Comparison of ENCODE assay signal across 12 cellular contexts in genomic region chr5:10578869-10579268, GRCh38. TPM values are rescaled to one million over a fixed set of nuclear protein-coding genes. Genes with fewer than 3 reads are reported as not detected.
A peak's percentile ranks its signal among the peaks of the same experiment; 100 is the strongest.
DNase-seq lines count a peak whose midpoint lies in the region; ATAC-seq and TF ChIP-seq lines count a peak whose summit lies in the region.
"Had no signal": no experiment of that assay in that cellular context is flagged by ENCODE, and none has a peak within 500 bp of the region (broad histone marks: within the 10 kb centered on the region; RNA-seq: fewer than 3 reads in every experiment).

No MANE protein-coding gene starts in this region.

- no peaks in the 10 kb centered on the region for H3K27me3 Mint-ChIP-seq in CD4-positive, alpha-beta T cell
- H3K27me3 Mint-ChIP-seq: CD4-positive, CD25-positive, alpha-beta regulatory T cell had no signal

- intact Hi-C loops in CD4-positive, alpha-beta T cell (cut with DNase I, micrococcal nuclease): no loop called here

- H3K4me3 ChIP-seq in OCI-LY3 (ENCODE audit: low read length): peak overlapping the region; percentile 65
- H3K4me3 ChIP-seq: neural progenitor cell had no signal

- TF ChIP-seq CTCF in CD4-positive, alpha-beta T cell (IDR thresholded peaks at IDR 0.05): no peak
- no peak for TF ChIP-seq CTCF in OCI-LY3 (IDR thresholded peaks at IDR 0.05; ENCODE audit: low read depth, low read length)

- no peak overlapping the region for H3K4me3 Mint-ChIP-seq in CD4-positive, alpha-beta T cell
- H3K4me3 Mint-ChIP-seq: CD4-positive, CD25-positive, alpha-beta regulatory T cell; neural progenitor cell had no signal

- peaks cover 20% of the 10 kb centered on the region for H3K4me1 Mint-ChIP-seq in CD4-positive, alpha-beta T cell (ENCODE audit: low read depth)

- no peaks in the 10 kb centered on the region for H3K9me3 ChIP-seq in CD4-positive, alpha-beta T cell (ENCODE audit: control insufficient read depth, low read length)
- H3K9me3 ChIP-seq in OCI-LY3 (ENCODE audit: insufficient read depth, low read length): no peaks in the 10 kb centered on the region

- H4K20me1 ChIP-seq in OCI-LY3 (ENCODE audit: insufficient read depth, low read length): peaks cover 71% of the 10 kb centered on the region

- H3K9ac ChIP-seq in OCI-LY3 (ENCODE audit: low read length): peak overlapping the region; percentile 68
- H3K9ac ChIP-seq: neural progenitor cell had no signal

- H3K27me3 ChIP-seq in CD4-positive, alpha-beta T cell (ENCODE audit: control insufficient read depth, insufficient read depth, low read length): no peaks in the 10 kb centered on the region
- no peaks in the 10 kb centered on the region for H3K27me3 ChIP-seq in OCI-LY3 (ENCODE audit: low read depth, low read length)
- H3K27me3 ChIP-seq: neural progenitor cell had no signal

- H3K4me1 ChIP-seq in OCI-LY3 (ENCODE audit: low read length): peaks cover 90% of the 10 kb centered on the region
- H3K4me1 ChIP-seq: neural progenitor cell had no signal

- H3K9me3 Mint-ChIP-seq in CD4-positive, alpha-beta T cell: no peaks in the 10 kb centered on the region

- H3K27ac ChIP-seq in CD4-positive, alpha-beta T cell (ENCODE audit: low read depth, low read length): no peak overlapping the region
- peak overlapping the region; percentile 96 for H3K27ac ChIP-seq in OCI-LY3 (ENCODE audit: low read length)
- H3K27ac ChIP-seq: neural progenitor cell had no signal

- no peak overlapping the region for H3K27ac Mint-ChIP-seq in CD4-positive, alpha-beta T cell
- H3K27ac Mint-ChIP-seq: neural progenitor cell had no signal

- POLR2A ChIA-PET in CD4-positive, alpha-beta T cell (lab: Charles Lee): no interaction called here

- no peak for DNase-seq in CD4-positive, alpha-beta T cell
- DNase-seq in DMS79 treated with DMSO at 0.1 percent for 48 hours (lab: John Stamatoyannopoulos, UW): no peak
- DNase-seq in NCI-H748 treated with DMSO at 0.1 percent for 48 hours (lab: John Stamatoyannopoulos, UW): no peak
- DNase-seq in GM19238 (ENCODE audit: insufficient read length, low spot score): no peak
- DNase-seq in pons (ENCODE audit: low spot score): no peak
- DNase-seq: activated T-cell treated with anti-CD3 and anti-CD28 coated beads for 4 hours had no signal

- CTCF ChIA-PET in CD4-positive, alpha-beta T cell (lab: Charles Lee): no interaction called here

- peak; percentile 34 for ATAC-seq in CD4-positive, alpha-beta T cell (ENCODE audit: poor library complexity)
- ATAC-seq in GM19324 (IDR thresholded peaks at IDR 0.05; ENCODE audit: low FRiP score, unreplicated experiment) (peak; percentile 51), HG02943 (IDR thresholded peaks at IDR 0.05; ENCODE audit: low read depth, unreplicated experiment) (peak; percentile 50)
- ATAC-seq: Right ventricle myocardium inferior had no signal

- peaks cover 18% of the 10 kb centered on the region for H3K36me3 ChIP-seq in OCI-LY3 (replicated peaks; ENCODE audit: low read depth, low read length)
- H3K36me3 ChIP-seq: neural progenitor cell had no signal

- H3K79me2 ChIP-seq in OCI-LY3 (ENCODE audit: low read length): peaks cover 91% of the 10 kb centered on the region

- no peak overlapping the region for H2AFZ ChIP-seq in OCI-LY3 (ENCODE audit: low read depth, low read length)
- H2AFZ ChIP-seq: neural progenitor cell had no signal

- H3K36me3 Mint-ChIP-seq in CD4-positive, alpha-beta T cell (ENCODE audit: low read depth): no peaks in the 10 kb centered on the region

- H3K4me2 ChIP-seq in OCI-LY3 (ENCODE audit: low read length): peak overlapping the region; percentile 84
- H3K4me2 ChIP-seq: neural progenitor cell had no signal

RNA-seq across cellular contexts. Expression of gene ANKRD33B, which starts 15.0 kb away (rescaled TPM):
- 1 to 10 TPM in 1 of 2 experiments, under 1 TPM in 1; 0.99 to 1.3 TPM for total RNA-seq in CD4-positive, alpha-beta T cell
